6 cellular contexts compared by ENCODE assay signal in genomic region chr11:829116-829945, GRCh38. TPM values are rescaled to one million over a fixed set of nuclear protein-coding genes. Genes with fewer than 3 reads are reported as not detected.
A peak's percentile ranks its signal among the peaks of the same experiment; 100 is the strongest.
DNase-seq lines count a peak whose midpoint lies in the region; ATAC-seq and TF ChIP-seq lines count a peak whose summit lies in the region.

No MANE protein-coding gene starts in this region.

- H3F3A ChIP-seq in smooth muscle cell (ENCODE audit: low read depth) = peaks cover 6% of the 10 kb centered on the region

- peak overlapping the region in 3 of 4 donors; percentile 65 to 80 (median 73) for H3K27ac ChIP-seq in esophagus squamous epithelium
- H3K27ac ChIP-seq in smooth muscle cell (ENCODE audit: low read depth) = no peak overlapping the region

- H4K20me1 ChIP-seq in smooth muscle cell (ENCODE audit: low read depth) = peaks cover 42% of the 10 kb centered on the region

- H3K36me3 ChIP-seq in esophagus squamous epithelium (peaks cover 3 to 18% (median 10%) of the 10 kb centered on the region in 3 donors), smooth muscle cell (ENCODE audit: low read depth) (no peaks in the 10 kb centered on the region)

- peak overlapping the region; percentile 85 for H3K4me2 ChIP-seq in smooth muscle cell

- peak in 1 of 4 donors; percentile 20 for TF ChIP-seq POLR2A in esophagus squamous epithelium (IDR thresholded peaks at IDR 0.05)

- H3K4me1 ChIP-seq in esophagus squamous epithelium (peaks cover 63 to 98% (median 72%) of the 10 kb centered on the region in 3 donors), smooth muscle cell (ENCODE audit: low read depth) (peaks cover 43% of the 10 kb centered on the region)

- H2AFZ ChIP-seq in smooth muscle cell (ENCODE audit: low read depth) = no peak overlapping the region

- H3K9ac ChIP-seq in smooth muscle cell (ENCODE audit: low read depth) = no peak overlapping the region

- ATAC-seq in HG03097 (IDR thresholded peaks at IDR 0.05; ENCODE audit: low FRiP score, unreplicated experiment) = no peak

- TF ChIP-seq CTCF in esophagus squamous epithelium (IDR thresholded peaks at IDR 0.05) (no peak), smooth muscle cell (IDR thresholded peaks at IDR 0.05; ENCODE audit: borderline replicate concordance, insufficient read depth, poor library complexity, severe bottlenecking) (no peak)

- 10 to 24% methylated on average over 10 to 16 of the region's 46 CpGs for WGBS in esophagus squamous epithelium, 2 donors
- 12% methylated on average over 45 of the region's 46 CpGs for WGBS in smooth muscle cell (ENCODE audit: low lambda C conversion rate)

- peaks cover 0 to 82% (median 7%) of the 10 kb centered on the region in 4 donors for H3K27me3 ChIP-seq in esophagus squamous epithelium
- peaks cover 65% of the 10 kb centered on the region for H3K27me3 ChIP-seq in smooth muscle cell (ENCODE audit: low read depth)

- DNase-seq in NCI-H526 (lab: John Stamatoyannopoulos, UW) (peak; percentile 78 to 95), esophagus squamous epithelium (lab: John Stamatoyannopoulos, UW) (no peak), smooth muscle cell (lab: John Stamatoyannopoulos, UW; ENCODE audit: unreplicated experiment) (no peak), NCI-H446 treated with DMSO at 0.1 percent for 48 hours (lab: John Stamatoyannopoulos, UW) (no peak), COR-L47 (lab: John Stamatoyannopoulos, UW) (no peak)

- peaks cover 12% of the 10 kb centered on the region for H3K79me2 ChIP-seq in smooth muscle cell (ENCODE audit: low read depth)

- H3K9me3 ChIP-seq in esophagus squamous epithelium (no peaks in the 10 kb centered on the region), smooth muscle cell (replicated peaks; ENCODE audit: low read depth) (no peaks in the 10 kb centered on the region)

- intact Hi-C loops in esophagus squamous epithelium (cut with DNase I) = no loop called here

- peak overlapping the region; percentile 1 to 62 (median 44) for H3K4me3 ChIP-seq in esophagus squamous epithelium
- H3K4me3 ChIP-seq in smooth muscle cell = peak overlapping the region; percentile 43

RNA-seq across cellular contexts. Expression of gene CRACR2B, which starts 1.6 kb away (rescaled TPM):
- total RNA-seq in esophagus squamous epithelium (1 to 10 TPM in 3 of 4 donors, under 1 TPM in 1; 0.48 to 5.7 (median 3.5) TPM), smooth muscle cell (0.36 and 2.5 TPM in 2 replicates)
- 0.10 and 10.5 TPM in 2 replicates for polyA plus RNA-seq in smooth muscle cell

RNA-seq across cellular contexts. Expression of gene CD151, which starts 3.4 kb away (rescaled TPM):
- total RNA-seq in esophagus squamous epithelium (100 to 1,000 TPM in 1 of 4 donors, 10 to 100 TPM in 3; 87.6 to 118 (median 94.0) TPM), smooth muscle cell (214 and 256 TPM in 2 replicates)
- 391 and 469 TPM in 2 replicates for polyA plus RNA-seq in smooth muscle cell

RNA-seq across cellular contexts. Expression of gene PNPLA2, which starts 10.6 kb away (rescaled TPM):
- total RNA-seq in esophagus squamous epithelium = 10 to 100 TPM; 14.2 to 42.7 (median 26.0) TPM
- 12.4 and 14.8 TPM in 2 replicates for total RNA-seq in smooth muscle cell
- polyA plus RNA-seq in smooth muscle cell = 26.4 and 33.8 TPM in 2 replicates

RNA-seq across cellular contexts. Expression of gene POLR2L, which starts 13.0 kb away (rescaled TPM):
- total RNA-seq in esophagus squamous epithelium = 10 to 100 TPM; 45.6 to 90.3 (median 64.7) TPM
- total RNA-seq in smooth muscle cell = 38.0 and 51.4 TPM in 2 replicates
- polyA plus RNA-seq in smooth muscle cell = 380 and 446 TPM in 2 replicates

RNA-seq across cellular contexts. Expression of gene TSPAN4, which starts 13.3 kb away (rescaled TPM):
- total RNA-seq in esophagus squamous epithelium (10 to 100 TPM in 3 of 4 donors, 1 to 10 TPM in 1; 6.8 to 59.7 (median 19.0) TPM), smooth muscle cell (50.2 and 68.2 TPM in 2 replicates)
- 153 and 179 TPM in 2 replicates for polyA plus RNA-seq in smooth muscle cell

Comparison
In these comparisons a context has a peak if more than half of its experiments do, and no peak if none do; other contexts are left out.
1. DNase-seq: peak in NCI-H526 (2 of 2); none in esophagus squamous epithelium (single experiment), smooth muscle cell (single experiment), NCI-H446 treated with DMSO at 0.1 percent for 48 hours (single experiment) and COR-L47 (single experiment).